Comparison of ENCODE assay signal across 8 cellular contexts in genomic region chr16:67177743-67178699, GRCh38. TPM values are rescaled to one million over a fixed set of nuclear protein-coding genes. Genes with fewer than 3 reads are reported as not detected.
DNase-seq lines count a peak whose midpoint lies in the region; ATAC-seq lines count a peak whose summit lies in the region.

No MANE protein-coding gene starts in this region.

- peak overlapping the region; percentile 58 for H3K4me3 Mint-ChIP-seq in activated T-cell treated with anti-CD3 and anti-CD28 coated beads, Interleukin-2, amount 50 U/mL, for 4 hours
- H3K4me3 Mint-ChIP-seq in naive thymus-derived CD8-positive, alpha-beta T cell: peak overlapping the region; percentile 29 to 74 (median 64)

- no peaks in the 10 kb centered on the region for H3K36me3 Mint-ChIP-seq in activated T-cell treated with anti-CD3 and anti-CD28 coated beads, Interleukin-2, amount 50 U/mL, for 4 hours (ENCODE audit: insufficient read depth)
- H3K36me3 Mint-ChIP-seq in naive thymus-derived CD8-positive, alpha-beta T cell: peaks cover 0 to 3% (median 0%) of the 10 kb centered on the region in 3 donors

- peak overlapping the region in 1 of 10 donors; percentile 33 for H3K27ac Mint-ChIP-seq in naive thymus-derived CD8-positive, alpha-beta T cell

- POLR2A ChIA-PET in naive thymus-derived CD8-positive, alpha-beta T cell (lab: Charles Lee): no interaction called here

- ATAC-seq in activated T-cell treated with anti-CD3 and anti-CD28 coated beads, Interleukin-2, amount 50 U/mL, for 4 hours: peak; percentile 53 to 63
- peak; percentile 70 for ATAC-seq in esophagus mucosa
- ATAC-seq in naive thymus-derived CD8-positive, alpha-beta T cell: peak; percentile 48 to 74
- ATAC-seq in HG03039 (IDR thresholded peaks at IDR 0.05; ENCODE audit: unreplicated experiment): no peak

- no peaks in the 10 kb centered on the region for H3K9me3 Mint-ChIP-seq in activated T-cell treated with anti-CD3 and anti-CD28 coated beads, Interleukin-2, amount 50 U/mL, for 4 hours
- H3K9me3 Mint-ChIP-seq in naive thymus-derived CD8-positive, alpha-beta T cell: no peaks in the 10 kb centered on the region

- DNase-seq in ELF-1 (ENCODE audit: low read depth, low spot score) (peak; percentile 87), NCI-H2081 treated with DMSO at 0.1 percent for 48 hours (lab: John Stamatoyannopoulos, UW) (peak; percentile 37), NCI-H524 (lab: John Stamatoyannopoulos, UW) (no peak), NOMO-1 (lab: John Stamatoyannopoulos, UW; ENCODE audit: unreplicated experiment in 2 of 2) (no peak)
- DNase-seq in activated T-cell treated with anti-CD3 and anti-CD28 coated beads, Interleukin-2, amount 50 U/mL, for 4 hours: peak; percentile 40
- peak in 7 of 10 donors; percentile 28 to 50 (median 40) for DNase-seq in naive thymus-derived CD8-positive, alpha-beta T cell

- peaks cover 16% of the 10 kb centered on the region for H3K27me3 Mint-ChIP-seq in activated T-cell treated with anti-CD3 and anti-CD28 coated beads, Interleukin-2, amount 50 U/mL, for 4 hours (ENCODE audit: low read depth)
- H3K27me3 Mint-ChIP-seq in naive thymus-derived CD8-positive, alpha-beta T cell: peaks cover 23 to 56% (median 29%) of the 10 kb centered on the region in 5 donors

- H3K4me1 Mint-ChIP-seq in activated T-cell treated with anti-CD3 and anti-CD28 coated beads, Interleukin-2, amount 50 U/mL, for 4 hours (ENCODE audit: low read depth): peaks cover 19% of the 10 kb centered on the region
- H3K4me1 Mint-ChIP-seq in naive thymus-derived CD8-positive, alpha-beta T cell: peaks cover 11 to 31% (median 27%) of the 10 kb centered on the region in 4 donors

RNA-seq across cellular contexts. Expression of gene MATCAP1, which starts 5.7 kb away (rescaled TPM):
- total RNA-seq in activated T-cell treated with anti-CD3 and anti-CD28 coated beads, Interleukin-2, amount 50 U/mL, for 4 hours: 10 to 100 TPM; 10.1 to 15.5 (median 14.7) TPM
- total RNA-seq in esophagus mucosa: 7.8 TPM
- total RNA-seq in naive thymus-derived CD8-positive, alpha-beta T cell: 1 to 10 TPM; 4.2 to 7.5 TPM
- polyA plus RNA-seq in naive thymus-derived CD8-positive, alpha-beta T cell: under 1 TPM; 0.28 to 0.98 (median 0.75) TPM

RNA-seq across cellular contexts. Expression of gene NOL3, which starts 7.7 kb away (rescaled TPM):
- total RNA-seq in activated T-cell treated with anti-CD3 and anti-CD28 coated beads, Interleukin-2, amount 50 U/mL, for 4 hours: 1 to 10 TPM in 2 of 3 donors, under 1 TPM in 1; 0.99 to 3.7 (median 1.4) TPM
- total RNA-seq in esophagus mucosa: 23.3 TPM
- total RNA-seq in naive thymus-derived CD8-positive, alpha-beta T cell: 1 to 10 TPM in 1 of 2 experiments, under 1 TPM in 1; 0.70 to 1.6 TPM
- not detected for polyA plus RNA-seq in naive thymus-derived CD8-positive, alpha-beta T cell

RNA-seq across cellular contexts. Expression of gene EXOC3L1, which starts 11.9 kb away (rescaled TPM):
- not detected for total RNA-seq in activated T-cell treated with anti-CD3 and anti-CD28 coated beads, Interleukin-2, amount 50 U/mL, for 4 hours
- 1.4 TPM for total RNA-seq in esophagus mucosa
- not detected for total RNA-seq in naive thymus-derived CD8-positive, alpha-beta T cell
- polyA plus RNA-seq in naive thymus-derived CD8-positive, alpha-beta T cell: under 1 TPM; 0.20 to 0.32 (median 0.31) TPM

RNA-seq across cellular contexts. Expression of gene HSF4, which starts 13.5 kb away (rescaled TPM):
- 1 to 10 TPM; 2.8 to 6.1 (median 4.0) TPM for total RNA-seq in activated T-cell treated with anti-CD3 and anti-CD28 coated beads, Interleukin-2, amount 50 U/mL, for 4 hours
- 10.9 TPM for total RNA-seq in esophagus mucosa
- total RNA-seq in naive thymus-derived CD8-positive, alpha-beta T cell: 10 to 100 TPM in 1 of 2 experiments, 1 to 10 TPM in 1; 9.7 to 14.8 TPM
- not detected for polyA plus RNA-seq in naive thymus-derived CD8-positive, alpha-beta T cell

RNA-seq across cellular contexts. Expression of gene E2F4, which starts 13.9 kb away (rescaled TPM):
- 100 to 1,000 TPM; 195 to 201 (median 198) TPM for total RNA-seq in activated T-cell treated with anti-CD3 and anti-CD28 coated beads, Interleukin-2, amount 50 U/mL, for 4 hours
- total RNA-seq in esophagus mucosa: 36.6 TPM
- 10 to 100 TPM; 86.3 to 87.1 TPM for total RNA-seq in naive thymus-derived CD8-positive, alpha-beta T cell
- polyA plus RNA-seq in naive thymus-derived CD8-positive, alpha-beta T cell: 10 to 100 TPM; 40.7 to 67.8 (median 63.4) TPM

Comparison
In these comparisons a context has a peak if more than half of its experiments do, and no peak if none do; other contexts are left out.
1. DNase-seq: peak in ELF-1 (single experiment), NCI-H2081 treated with DMSO at 0.1 percent for 48 hours (single experiment), activated T-cell treated with anti-CD3 and anti-CD28 coated beads, Interleukin-2, amount 50 U/mL, for 4 hours (single experiment) and naive thymus-derived CD8-positive, alpha-beta T cell (7 of 10); none in NCI-H524 (0 of 2) and NOMO-1 (0 of 2).